In the genomic region with DNA sequence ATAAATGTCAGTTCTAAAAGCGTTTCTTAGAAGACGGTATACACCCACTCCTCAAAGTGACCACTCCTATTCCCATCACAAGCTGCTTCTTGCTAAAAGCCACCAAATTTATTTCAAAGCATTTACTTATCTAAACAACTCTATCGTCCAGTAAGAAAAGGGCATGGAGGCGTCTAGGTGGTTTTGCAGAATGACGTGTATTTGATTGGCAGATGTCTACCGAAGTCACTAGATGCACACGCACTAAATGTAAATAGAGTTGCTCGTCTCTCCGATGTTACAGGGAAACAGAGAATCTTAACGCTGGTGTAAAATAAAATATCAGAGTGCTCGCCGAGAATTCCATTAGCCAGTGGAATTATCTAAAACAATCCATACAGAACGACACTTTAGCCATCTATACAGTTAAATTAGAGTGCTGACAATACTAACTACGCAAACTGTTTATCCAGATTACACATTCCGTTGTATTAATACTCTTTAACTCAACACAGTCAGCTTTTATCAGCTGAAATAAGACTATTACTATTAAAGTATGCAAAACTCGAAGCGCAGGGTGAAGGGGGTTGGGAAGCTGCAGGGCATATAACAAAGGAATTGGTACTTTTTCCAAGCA, we compare ENCODE assay signal across 8 cellular contexts. TPM values are rescaled to one million over a fixed set of nuclear protein-coding genes. Genes with fewer than 3 reads are reported as not detected.
DNase-seq lines count a peak whose midpoint lies in the region; ATAC-seq and TF ChIP-seq lines count a peak whose summit lies in the region.

No MANE protein-coding gene starts in this region.

- H3K36me3 Mint-ChIP-seq in Calu3 (ENCODE audit: insufficient read depth, unreplicated experiment), result peaks cover 7% of the 10 kb centered on the region

- H3K4me1 Mint-ChIP-seq in Calu3 (ENCODE audit: low read depth, unreplicated experiment), result no peaks in the 10 kb centered on the region

- TF ChIP-seq CTCF in PC-3 (conservative IDR thresholded peaks at IDR 0.05; ENCODE audit: low read depth, low read length), result no peak
- no peak for TF ChIP-seq CTCF in vagina (IDR thresholded peaks at IDR 0.05)
- no peak for TF ChIP-seq CTCF in Calu3 (IDR thresholded peaks at IDR 0.05; ENCODE audit: unreplicated experiment)

- H3K27ac ChIP-seq in PC-3 (ENCODE audit: low read length) (no peak overlapping the region), vagina (peak overlapping the region; percentile 90)

- no peaks in the 10 kb centered on the region for H3F3A ChIP-seq in PC-3 (ENCODE audit: low read length, unreplicated experiment)

- DNase-seq in EL, result peak; percentile 34
- DNase-seq in PC-3, result peak; percentile 48
- DNase-seq in central memory CD4-positive, alpha-beta T cell, result peak; percentile 73
- peak; percentile 25 for DNase-seq in midbrain (lab: John Stamatoyannopoulos, UW)
- DNase-seq in vagina (ENCODE audit: extremely low spot score in 2 of 2), result no peak
- no peak for DNase-seq in NCI-H1436 (lab: John Stamatoyannopoulos, UW)
- DNase-seq in Calu3, result no peak

- POLR2A ChIA-PET in PC-3 (lab: Charles Lee; ENCODE audit: unreplicated experiment), result interaction anchor here (0.5 kb wide), 1 partner anchor 17 kb away, joined by 3 read pairs; no protein-coding TSS in a partner anchor

- no peaks in the 10 kb centered on the region for H3K9me3 ChIP-seq in PC-3 (ENCODE audit: low read length)
- no peaks in the 10 kb centered on the region for H3K9me3 ChIP-seq in vagina

- CTCF ChIA-PET in PC-3 (lab: Charles Lee) (interaction anchor here (1.0 kb wide), 1 partner anchor 154 kb away, joined by 3 read pairs; no protein-coding TSS in a partner anchor), Calu3 (lab: Charles Lee) (no interaction called here)

- H3K9ac ChIP-seq in PC-3 (ENCODE audit: low read length), result peak overlapping the region; percentile 71; the same call in 1 of the 2 replicates

- H4K20me1 ChIP-seq in PC-3 (ENCODE audit: low read length), result no peaks in the 10 kb centered on the region; the same call in 1 of the 2 replicates

- no peak overlapping the region for H3K27ac Mint-ChIP-seq in Calu3 (ENCODE audit: unreplicated experiment)

- H3K4me1 ChIP-seq in PC-3 (ENCODE audit: insufficient read depth, low read length) (peaks cover 44% of the 10 kb centered on the region), vagina (peaks cover 23% of the 10 kb centered on the region)

- BruUV-seq in PC-3 (replicated peaks; lab: Mats Ljungman, UMichigan) (no TSS peak), Calu3 (replicated peaks; lab: Mats Ljungman, UMichigan) (no TSS peak)

- no peaks in the 10 kb centered on the region for H3K36me3 ChIP-seq in PC-3 (ENCODE audit: low read depth, low read length)
- H3K36me3 ChIP-seq in vagina, result no peaks in the 10 kb centered on the region

- no peaks in the 10 kb centered on the region for H3K9me2 ChIP-seq in PC-3 (replicated peaks; ENCODE audit: low read length)

- H3K4me3 Mint-ChIP-seq in Calu3 (ENCODE audit: low read depth, unreplicated experiment), result no peak overlapping the region

- no peaks in the 10 kb centered on the region for H3K27me3 Mint-ChIP-seq in Calu3 (ENCODE audit: unreplicated experiment)

- H3K9me3 Mint-ChIP-seq in Calu3 (ENCODE audit: low read depth, unreplicated experiment), result no peaks in the 10 kb centered on the region

- H3K27me3 ChIP-seq in PC-3 (ENCODE audit: low read length), result no peaks in the 10 kb centered on the region
- no peaks in the 10 kb centered on the region for H3K27me3 ChIP-seq in vagina

- intact Hi-C loops in PC-3 (cut with micrococcal nuclease), result loop anchor here (5.0 to 10.0 kb wide), 2 partner anchors 377 to 1125 kb away; no protein-coding TSS in a partner anchor
- intact Hi-C loops in vagina (cut with DNase I), result loop anchor here (10.0 kb wide), 1 partner anchor 67 kb away; no protein-coding TSS in a partner anchor
- intact Hi-C loops in Calu3 (cut with micrococcal nuclease; ENCODE audit: unreplicated experiment), result loop anchor here (5.0 to 10.0 kb wide), 3 partner anchors 97 to 297 kb away; no protein-coding TSS in a partner anchor

- H2AFZ ChIP-seq in PC-3 (ENCODE audit: low read length), result peak overlapping the region; percentile 54; the same call in 1 of the 2 replicates

- peaks cover 66% of the 10 kb centered on the region for H3K79me2 ChIP-seq in PC-3 (ENCODE audit: low read length)

- H3K4me3 ChIP-seq in PC-3 (ENCODE audit: low read length), result peak overlapping the region; percentile 96
- peak overlapping the region; percentile 87 to 96 for H3K4me3 ChIP-seq in vagina

- peak overlapping the region; percentile 81 for H3K4me2 ChIP-seq in PC-3 (ENCODE audit: low read length)

- ATAC-seq in PC-3 (no peak), HG02970 (IDR thresholded peaks at IDR 0.05; ENCODE audit: low FRiP score, unreplicated experiment) (no peak)

- TF ChIP-seq POLR2A in vagina (IDR thresholded peaks at IDR 0.05), result no peak

RNA-seq across cellular contexts. Expression of gene KLF12, which starts 1.9 kb away (rescaled TPM):
- total RNA-seq in PC-3 (2014; rRNA removed) (5.0 and 6.4 TPM in 2 replicates), vagina (5.4 TPM), Calu3 (2022) (3.0 and 3.9 TPM in 2 replicates)

Comparison
In these comparisons a context has a peak if more than half of its experiments do, and no peak if none do; other contexts are left out.
1. DNase-seq: peak in EL (single experiment), PC-3 (single experiment), central memory CD4-positive, alpha-beta T cell (single experiment) and midbrain (single experiment); none in vagina (0 of 2), NCI-H1436 (single experiment) and Calu3 (single experiment).